Comparison of ENCODE assay signal across 18 cellular contexts in genomic region chr2:209974566-209974965, GRCh38. TPM values are rescaled to one million over a fixed set of nuclear protein-coding genes. Genes with fewer than 3 reads are reported as not detected.
DNase-seq lines count a peak whose midpoint lies in the region; ATAC-seq and TF ChIP-seq lines count a peak whose summit lies in the region.
"Had no signal": no experiment of that assay in that cellular context is flagged by ENCODE, and none has a peak within 500 bp of the region (broad histone marks: within the 10 kb centered on the region; RNA-seq: fewer than 3 reads in every experiment).

No MANE protein-coding gene starts in this region.

- H3K9me3 ChIP-seq in GM23248 (ENCODE audit: low read depth) (no peaks in the 10 kb centered on the region), mammary epithelial cell (replicated peaks; ENCODE audit: insufficient read depth, low read length) (no peaks in the 10 kb centered on the region)
- H3K9me3 ChIP-seq: BE2C, SJSA1 had no signal

- WGBS in GM23248 (ENCODE audit: low coverage in 1 of 2, low lambda C conversion rate in 2 of 2, missing lambda C conversion rate in 2 of 2), 2 experiments = 5 to 8% methylated on average over 1 of the region's 1 CpG
- 10% methylated on average over 1 of the region's 1 CpG for WGBS in mammary epithelial cell (ENCODE audit: low coverage, missing lambda C conversion rate)

- H3K9me2 ChIP-seq in GM23248 (ENCODE audit: insufficient read depth) = no peaks in the 10 kb centered on the region

- POLR2A ChIA-PET in RWPE1 (lab: Yijun Ruan, JAX; ENCODE audit: low non-redundant PET) = no interaction called here

- intact Hi-C loops in mammary epithelial cell (cut with micrococcal nuclease) = no loop called here

- TF ChIP-seq CTCF in RWPE1 (conservative IDR thresholded peaks at IDR 0.05; ENCODE audit: low read depth) = no peak
- TF ChIP-seq CTCF in mammary epithelial cell (conservative IDR thresholded peaks at IDR 0.05 in 1 of 2, IDR thresholded peaks at IDR 0.05 in 1 of 2; ENCODE audit: extremely low read depth in 1 of 2, insufficient read depth in 1 of 2, low read depth in 1 of 2, low read length in 2 of 2) = no peak
- no peak for TF ChIP-seq CTCF in kidney epithelial cell (IDR thresholded peaks at IDR 0.05; ENCODE audit: insufficient read depth, low read length, poor library complexity, severe bottlenecking)

- BruUV-seq in mammary epithelial cell (replicated peaks; lab: Mats Ljungman, UMichigan) = no TSS peak

- H3K4me1 ChIP-seq in GM23248 (ENCODE audit: insufficient read depth) = no peaks in the 10 kb centered on the region
- no peaks in the 10 kb centered on the region for H3K4me1 ChIP-seq in mammary epithelial cell (ENCODE audit: insufficient read depth, low read length)
- H3K4me1 ChIP-seq: BE2C, SJSA1 had no signal

- CTCF ChIA-PET in RWPE1 (lab: Yijun Ruan, JAX) (interaction anchor here (1.4 kb wide), 1 partner anchor 13 kb away, joined by 5 read pairs; no protein-coding TSS in a partner anchor), mammary epithelial cell (lab: Charles Lee; ENCODE audit: low non-redundant PET) (no interaction called here)

- dilution Hi-C loops in mammary epithelial cell (cut with HindIII; ENCODE audit: low sequenced_read_pairs) = no loop called here

- H3F3A ChIP-seq in GM23248 (ENCODE audit: insufficient read depth) = no peaks in the 10 kb centered on the region

- H3K4me2 ChIP-seq in GM23248 (ENCODE audit: unreplicated experiment) (no peak overlapping the region), mammary epithelial cell (ENCODE audit: insufficient read depth, low read depth, low read length) (no peak overlapping the region)

- in situ Hi-C loops in GM23248 (cut with MboI) = loop anchor here (25.0 kb wide), 2 partner anchors 637 to 1562 kb away; partner anchors contain the start of gene PTH2R
- in situ Hi-C loops in mammary epithelial cell (cut with MboI; ENCODE audit: low sequenced_read_pairs in 2 of 2) = loop anchor here in 1 of 2 donors (25.0 kb wide), 1 partner anchor 637 kb away; no protein-coding TSS in a partner anchor

- H3K27me3 ChIP-seq in GM23248 (replicated peaks; ENCODE audit: insufficient read depth) = no peaks in the 10 kb centered on the region
- H3K27me3 ChIP-seq in mammary epithelial cell (ENCODE audit: insufficient read depth, low read length) = no peaks in the 10 kb centered on the region
- no peaks in the 10 kb centered on the region for H3K27me3 ChIP-seq in kidney epithelial cell (ENCODE audit: control insufficient read depth, insufficient read depth, low read length)
- H3K27me3 ChIP-seq: BE2C, SJSA1 had no signal

- ATAC-seq in HG03025 (IDR thresholded peaks at IDR 0.05; ENCODE audit: low FRiP score, unreplicated experiment) (no peak), HG03039 (IDR thresholded peaks at IDR 0.05; ENCODE audit: unreplicated experiment) (no peak)

- H3K9ac ChIP-seq in GM23248 = no peak overlapping the region
- no peak overlapping the region for H3K9ac ChIP-seq in mammary epithelial cell (ENCODE audit: insufficient read depth, low read length)

- DNase-seq in GM23248 = peak; percentile 44
- peak; percentile 3 for DNase-seq in RWPE1 (ENCODE audit: low spot score)
- DNase-seq in mammary epithelial cell = peak; percentile 65
- DNase-seq in kidney epithelial cell (ENCODE audit: low read depth) = peak; percentile 19
- DNase-seq in globus pallidus (ENCODE audit: low spot score) = no peak
- no peak for DNase-seq in NCI-H345 (lab: John Stamatoyannopoulos, UW)
- DNase-seq: BE2C; CD4-positive, alpha-beta memory T cell; DND-41; HCEC 1CT; KBM-7; NCI-H1092; NCI-H1694; NCI-H2107; NCI-H748 treated with DMSO at 0.1 percent for 48 hours had no signal

- H2AFZ ChIP-seq in GM23248 (no peak overlapping the region), mammary epithelial cell (ENCODE audit: low read depth, low read length) (no peak overlapping the region)

- no peaks in the 10 kb centered on the region for H4K20me1 ChIP-seq in GM23248 (ENCODE audit: insufficient read depth)
- H4K20me1 ChIP-seq in mammary epithelial cell (ENCODE audit: insufficient read depth, low read length) = no peaks in the 10 kb centered on the region

- H3K36me3 ChIP-seq in GM23248 (ENCODE audit: low read depth) = no peaks in the 10 kb centered on the region
- H3K36me3 ChIP-seq in mammary epithelial cell (ENCODE audit: insufficient read depth, low read length) = no peaks in the 10 kb centered on the region
- no peaks in the 10 kb centered on the region for H3K36me3 ChIP-seq in kidney epithelial cell (ENCODE audit: control insufficient read depth, insufficient read depth, low read length)
- H3K36me3 ChIP-seq: BE2C, SJSA1 had no signal

- H3K27ac ChIP-seq in GM23248 (no peak overlapping the region), RWPE1 (no peak overlapping the region), mammary epithelial cell (ENCODE audit: insufficient read depth, low read depth, low read length) (no peak overlapping the region)
- H3K27ac ChIP-seq: SJSA1 had no signal

- H3K4me3 ChIP-seq in GM23248 (no peak overlapping the region), mammary epithelial cell (replicated peaks in 1 of 3; ENCODE audit: insufficient read depth in 1 of 3, low read depth in 2 of 3, low read length in 3 of 3) (no peak overlapping the region), kidney epithelial cell (ENCODE audit: low read depth, low read length) (no peak overlapping the region)
- H3K4me3 ChIP-seq: SJSA1 had no signal

- no peaks in the 10 kb centered on the region for H3K79me2 ChIP-seq in GM23248 (ENCODE audit: insufficient read depth)
- no peaks in the 10 kb centered on the region for H3K79me2 ChIP-seq in mammary epithelial cell (ENCODE audit: insufficient read depth, low read length)

RNA-seq across cellular contexts. Expression of gene RPE, which starts 27.9 kb away (rescaled TPM):
- 80.9 and 100.0 TPM in 2 replicates for total RNA-seq in GM23248 (2014; rRNA removed; shearing (Covaris generic))
- 51.4 and 51.9 TPM in 2 replicates for polyA plus RNA-seq in GM23248 (2016; fragmentation: Nextera tagmentation; extraction: Ambion mirVana)
- 100 to 1,000 TPM in 1 of 2 donors, 10 to 100 TPM in 1; 67.1 to 102 TPM for total RNA-seq in mammary epithelial cell
- 80.0 TPM for polyA plus RNA-seq in mammary epithelial cell
- 148 TPM for polyA minus RNA-seq in mammary epithelial cell
- 45.3 and 59.1 TPM in 2 replicates for total RNA-seq in kidney epithelial cell

Comparison
In these comparisons a context has a peak if more than half of its experiments do, and no peak if none do; other contexts are left out.
1. DNase-seq: peak in GM23248 (single experiment), RWPE1 (single experiment), mammary epithelial cell (single experiment) and kidney epithelial cell (single experiment); none in globus pallidus (single experiment) and NCI-H345 (single experiment).